Comparison of ENCODE assay signal across 1 cellular context in the genomic region with DNA sequence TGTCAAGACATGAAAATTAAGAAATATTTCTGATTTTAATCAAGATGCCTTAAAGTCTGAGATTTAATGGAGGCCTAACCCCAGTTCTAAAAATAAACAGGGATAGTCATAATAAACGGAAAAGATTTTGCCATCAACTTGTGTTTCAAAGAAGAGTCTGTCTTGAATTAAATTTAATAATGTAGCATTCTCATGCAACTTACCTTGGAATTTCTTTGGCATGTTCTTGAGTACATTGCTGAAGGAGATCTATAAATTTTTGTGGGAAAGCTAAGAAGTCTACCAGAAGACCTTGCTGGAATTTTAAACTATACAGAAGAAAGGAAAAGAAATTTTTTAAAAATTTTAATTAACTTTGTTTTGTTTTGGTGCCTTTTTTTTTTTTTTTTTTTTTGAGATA.
TF ChIP-seq lines count a peak whose summit lies in the region.

No MANE protein-coding gene starts in this region.

TF ChIP-seq in SK-N-SH, 30 proteins besides CTCF, POLR2A, EP300 and RAD21 (continued from another document):
- TF ChIP-seq FOSL2 (IDR thresholded peaks at IDR 0.05; ENCODE audit: borderline replicate concordance, low read depth) (no peak), SMC3 (IDR thresholded peaks at IDR 0.05; ENCODE audit: low read depth, low read length) (no peak), SIN3A (IDR thresholded peaks at IDR 0.05; ENCODE audit: borderline replicate concordance, low read depth, low read length) (no peak), RFX5 (IDR thresholded peaks at IDR 0.05; ENCODE audit: low read length) (no peak), RCOR1 (IDR thresholded peaks at IDR 0.05; ENCODE audit: low read length) (no peak), NFIC (IDR thresholded peaks at IDR 0.05; ENCODE audit: borderline replicate concordance) (no peak), RXRA (IDR thresholded peaks at IDR 0.05; ENCODE audit: borderline replicate concordance, low read depth) (no peak), GATA2 (CRISPR knock-in tag; IDR thresholded peaks at IDR 0.05) (no peak), TCF12 (IDR thresholded peaks at IDR 0.05) (no peak), TEAD4 (IDR thresholded peaks at IDR 0.05; ENCODE audit: borderline replicate concordance, insufficient read depth) (no peak), EZH2phosphoT487 (IDR thresholded peaks at IDR 0.05; ENCODE audit: borderline replicate concordance, low read depth) (no peak)
- TF ChIP-seq, protein P1, sequence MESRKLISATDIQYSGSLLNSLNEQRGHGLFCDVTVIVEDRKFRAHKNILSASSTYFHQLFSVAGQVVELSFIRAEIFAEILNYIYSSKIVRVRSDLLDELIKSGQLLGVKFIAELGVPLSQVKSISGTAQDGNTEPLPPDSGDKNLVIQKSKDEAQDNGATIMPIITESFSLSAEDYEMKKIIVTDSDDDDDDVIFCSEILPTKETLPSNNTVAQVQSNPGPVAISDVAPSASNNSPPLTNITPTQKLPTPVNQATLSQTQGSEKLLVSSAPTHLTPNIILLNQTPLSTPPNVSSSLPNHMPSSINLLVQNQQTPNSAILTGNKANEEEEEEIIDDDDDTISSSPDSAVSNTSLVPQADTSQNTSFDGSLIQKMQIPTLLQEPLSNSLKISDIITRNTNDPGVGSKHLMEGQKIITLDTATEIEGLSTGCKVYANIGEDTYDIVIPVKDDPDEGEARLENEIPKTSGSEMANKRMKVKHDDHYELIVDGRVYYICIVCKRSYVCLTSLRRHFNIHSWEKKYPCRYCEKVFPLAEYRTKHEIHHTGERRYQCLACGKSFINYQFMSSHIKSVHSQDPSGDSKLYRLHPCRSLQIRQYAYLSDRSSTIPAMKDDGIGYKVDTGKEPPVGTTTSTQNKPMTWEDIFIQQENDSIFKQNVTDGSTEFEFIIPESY (IDR thresholded peaks at IDR 0.05; ENCODE audit: borderline replicate concordance, low read depth) = no peak
- TF ChIP-seq, protein P2, sequence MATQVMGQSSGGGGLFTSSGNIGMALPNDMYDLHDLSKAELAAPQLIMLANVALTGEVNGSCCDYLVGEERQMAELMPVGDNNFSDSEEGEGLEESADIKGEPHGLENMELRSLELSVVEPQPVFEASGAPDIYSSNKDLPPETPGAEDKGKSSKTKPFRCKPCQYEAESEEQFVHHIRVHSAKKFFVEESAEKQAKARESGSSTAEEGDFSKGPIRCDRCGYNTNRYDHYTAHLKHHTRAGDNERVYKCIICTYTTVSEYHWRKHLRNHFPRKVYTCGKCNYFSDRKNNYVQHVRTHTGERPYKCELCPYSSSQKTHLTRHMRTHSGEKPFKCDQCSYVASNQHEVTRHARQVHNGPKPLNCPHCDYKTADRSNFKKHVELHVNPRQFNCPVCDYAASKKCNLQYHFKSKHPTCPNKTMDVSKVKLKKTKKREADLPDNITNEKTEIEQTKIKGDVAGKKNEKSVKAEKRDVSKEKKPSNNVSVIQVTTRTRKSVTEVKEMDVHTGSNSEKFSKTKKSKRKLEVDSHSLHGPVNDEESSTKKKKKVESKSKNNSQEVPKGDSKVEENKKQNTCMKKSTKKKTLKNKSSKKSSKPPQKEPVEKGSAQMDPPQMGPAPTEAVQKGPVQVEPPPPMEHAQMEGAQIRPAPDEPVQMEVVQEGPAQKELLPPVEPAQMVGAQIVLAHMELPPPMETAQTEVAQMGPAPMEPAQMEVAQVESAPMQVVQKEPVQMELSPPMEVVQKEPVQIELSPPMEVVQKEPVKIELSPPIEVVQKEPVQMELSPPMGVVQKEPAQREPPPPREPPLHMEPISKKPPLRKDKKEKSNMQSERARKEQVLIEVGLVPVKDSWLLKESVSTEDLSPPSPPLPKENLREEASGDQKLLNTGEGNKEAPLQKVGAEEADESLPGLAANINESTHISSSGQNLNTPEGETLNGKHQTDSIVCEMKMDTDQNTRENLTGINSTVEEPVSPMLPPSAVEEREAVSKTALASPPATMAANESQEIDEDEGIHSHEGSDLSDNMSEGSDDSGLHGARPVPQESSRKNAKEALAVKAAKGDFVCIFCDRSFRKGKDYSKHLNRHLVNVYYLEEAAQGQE (IDR thresholded peaks at IDR 0.05; ENCODE audit: low read depth, low read length) = no peak
- TF ChIP-seq, protein P3, sequence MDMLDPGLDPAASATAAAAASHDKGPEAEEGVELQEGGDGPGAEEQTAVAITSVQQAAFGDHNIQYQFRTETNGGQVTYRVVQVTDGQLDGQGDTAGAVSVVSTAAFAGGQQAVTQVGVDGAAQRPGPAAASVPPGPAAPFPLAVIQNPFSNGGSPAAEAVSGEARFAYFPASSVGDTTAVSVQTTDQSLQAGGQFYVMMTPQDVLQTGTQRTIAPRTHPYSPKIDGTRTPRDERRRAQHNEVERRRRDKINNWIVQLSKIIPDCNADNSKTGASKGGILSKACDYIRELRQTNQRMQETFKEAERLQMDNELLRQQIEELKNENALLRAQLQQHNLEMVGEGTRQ (IDR thresholded peaks at IDR 0.05; ENCODE audit: borderline replicate concordance, low read depth, low read length) = no peak
- TF ChIP-seq, protein P4, sequence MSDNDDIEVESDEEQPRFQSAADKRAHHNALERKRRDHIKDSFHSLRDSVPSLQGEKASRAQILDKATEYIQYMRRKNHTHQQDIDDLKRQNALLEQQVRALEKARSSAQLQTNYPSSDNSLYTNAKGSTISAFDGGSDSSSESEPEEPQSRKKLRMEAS (IDR thresholded peaks at IDR 0.05; ENCODE audit: low read depth) = no peak
